Comparison of ENCODE assay signal across 1 cellular context in the genomic region with DNA sequence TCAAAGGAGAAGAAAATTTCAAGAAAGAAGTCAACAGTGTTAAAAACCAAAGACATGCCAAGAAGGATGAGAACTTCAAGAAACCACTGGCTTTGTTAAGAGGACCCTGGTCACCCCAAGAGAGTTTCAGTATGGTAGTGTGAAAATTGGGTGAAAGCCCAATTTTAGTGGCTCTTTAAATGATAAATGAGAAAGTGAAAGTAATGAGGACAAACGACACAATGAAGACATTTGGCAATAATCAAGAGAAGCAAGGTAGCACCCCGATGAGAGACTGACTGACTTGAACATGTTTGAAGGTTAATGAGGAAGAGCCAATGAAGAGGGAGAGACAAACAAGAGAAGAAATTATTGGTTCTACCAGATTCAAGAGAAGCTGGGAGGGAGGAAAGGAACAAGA.
TF ChIP-seq lines count a peak whose summit lies in the region.

No MANE protein-coding gene starts in this region.

TF ChIP-seq in GM12878, 131 proteins besides CTCF, POLR2A, EP300 and RAD21 (continued from another document):
- TF ChIP-seq, protein P1, sequence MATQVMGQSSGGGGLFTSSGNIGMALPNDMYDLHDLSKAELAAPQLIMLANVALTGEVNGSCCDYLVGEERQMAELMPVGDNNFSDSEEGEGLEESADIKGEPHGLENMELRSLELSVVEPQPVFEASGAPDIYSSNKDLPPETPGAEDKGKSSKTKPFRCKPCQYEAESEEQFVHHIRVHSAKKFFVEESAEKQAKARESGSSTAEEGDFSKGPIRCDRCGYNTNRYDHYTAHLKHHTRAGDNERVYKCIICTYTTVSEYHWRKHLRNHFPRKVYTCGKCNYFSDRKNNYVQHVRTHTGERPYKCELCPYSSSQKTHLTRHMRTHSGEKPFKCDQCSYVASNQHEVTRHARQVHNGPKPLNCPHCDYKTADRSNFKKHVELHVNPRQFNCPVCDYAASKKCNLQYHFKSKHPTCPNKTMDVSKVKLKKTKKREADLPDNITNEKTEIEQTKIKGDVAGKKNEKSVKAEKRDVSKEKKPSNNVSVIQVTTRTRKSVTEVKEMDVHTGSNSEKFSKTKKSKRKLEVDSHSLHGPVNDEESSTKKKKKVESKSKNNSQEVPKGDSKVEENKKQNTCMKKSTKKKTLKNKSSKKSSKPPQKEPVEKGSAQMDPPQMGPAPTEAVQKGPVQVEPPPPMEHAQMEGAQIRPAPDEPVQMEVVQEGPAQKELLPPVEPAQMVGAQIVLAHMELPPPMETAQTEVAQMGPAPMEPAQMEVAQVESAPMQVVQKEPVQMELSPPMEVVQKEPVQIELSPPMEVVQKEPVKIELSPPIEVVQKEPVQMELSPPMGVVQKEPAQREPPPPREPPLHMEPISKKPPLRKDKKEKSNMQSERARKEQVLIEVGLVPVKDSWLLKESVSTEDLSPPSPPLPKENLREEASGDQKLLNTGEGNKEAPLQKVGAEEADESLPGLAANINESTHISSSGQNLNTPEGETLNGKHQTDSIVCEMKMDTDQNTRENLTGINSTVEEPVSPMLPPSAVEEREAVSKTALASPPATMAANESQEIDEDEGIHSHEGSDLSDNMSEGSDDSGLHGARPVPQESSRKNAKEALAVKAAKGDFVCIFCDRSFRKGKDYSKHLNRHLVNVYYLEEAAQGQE (IDR thresholded peaks at IDR 0.05; ENCODE audit: low read depth, low read length), result no peak
- TF ChIP-seq CEBPB (IDR thresholded peaks at IDR 0.05; ENCODE audit: borderline replicate concordance in 1 of 2, low read depth in 2 of 2, low read length in 2 of 2), result no peak
